Comparison of ENCODE assay signal across 29 cellular contexts in the genomic region with DNA sequence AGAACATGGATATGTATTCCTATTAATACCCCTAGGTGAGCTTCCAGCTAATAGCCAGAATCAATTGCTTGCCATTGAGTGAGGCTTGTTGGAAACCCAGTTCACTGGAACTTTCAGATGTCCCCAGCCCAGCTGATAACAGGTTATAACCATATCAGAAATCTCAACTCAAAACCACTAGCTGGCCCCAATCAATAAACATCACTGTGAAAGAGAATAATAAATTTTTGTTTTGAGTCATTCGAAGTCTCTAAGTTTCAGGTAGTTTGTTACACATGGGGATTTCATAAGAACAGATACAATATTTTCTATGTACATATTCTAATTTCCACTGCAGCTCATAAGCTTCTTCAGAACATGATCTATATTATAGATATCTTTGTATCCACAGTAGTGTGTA.
"Had no signal": no experiment of that assay in that cellular context is flagged by ENCODE, and none has a peak within 500 bp of the region (broad histone marks: within the 10 kb centered on the region; RNA-seq: fewer than 3 reads in every experiment).

No MANE protein-coding gene starts in this region.

- H3K27me3 ChIP-seq: stomach, suprapubic skin, testis, thyroid gland, tibial artery, tibial nerve, transverse colon, upper lobe of left lung, upper lobe of right lung, uterus, vagina had no signal

- H3K27me3 Mint-ChIP-seq: stimulated activated memory B cell treated with anti-CD40 and anti-IgM and Interleukin-4, amounts not matched to agents 10 μg/mL and 1 μg/mL and 100 μg/mL, for 72 hours; stimulated activated naive B cell treated with anti-CD40 and anti-IgM and Interleukin-4, amounts not matched to agents 10 μg/mL and 1 μg/mL and 100 μg/mL, for 72 hours; stimulated activated naive CD8-positive, alpha-beta T cell treated with anti-CD3 and anti-CD28 coated beads, Interleukin-15, amount 100 ng/mL, for 72 hours; stimulated activated naive CD8-positive, alpha-beta T cell treated with anti-CD3 and anti-CD28 coated beads, Interleukin-15, Interleukin-2, amounts not matched to agents 100 ng/mL and 50 ng/mL, for 24 hours; type B pancreatic cell had no signal

- DNase-seq: stimulated activated CD4-positive, alpha-beta T cell treated with anti-CD3 and anti-CD28 coated beads, Interleukin-2, amount 100 ng/mL, for 48 hours; stimulated activated CD4-positive, alpha-beta T cell treated with anti-CD3 and anti-CD28 coated beads, Interleukin-4, amount 100 ng/mL, for 1 hour; stimulated activated CD4-positive, alpha-beta T cell treated with anti-CD3 and anti-CD28 coated beads, Interleukin-4, amount 100 ng/mL, for 24 hours; stimulated activated CD4-positive, alpha-beta T cell treated with anti-CD3 and anti-CD28 coated beads, Interleukin-4, amount 100 ng/mL, for 4 hours; stimulated activated CD8-positive, alpha-beta memory T cell treated with anti-CD3 and anti-CD28 coated beads, Interleukin-4, amount 100 ng/mL, for 48 hours; stimulated activated naive B cell treated with anti-CD40 and anti-IgM and Interleukin-4, amounts not matched to agents 10 μg/mL and 1 μg/mL and 100 μg/mL, for 72 hours; stimulated activated naive CD4-positive, alpha-beta T cell; stimulated activated naive CD4-positive, alpha-beta T cell treated with Interleukin-2 at 50 U/mL for 16 hours; stimulated activated naive CD8-positive, alpha-beta T cell treated with anti-CD3 and anti-CD28 coated beads, Interleukin-15, amount 100 ng/mL, for 72 hours; stimulated activated naive CD8-positive, alpha-beta T cell treated with anti-CD3 and anti-CD28 coated beads, Interleukin-15, Interleukin-2, amounts not matched to agents 100 U/mL and 50 U/mL, for 24 hours; stomach; substantia nigra; thyroid gland; tibial artery; transverse colon; trophoblast cell; upper lobe of left lung; upper lobe of right lung; uterus had no signal

- H3K4me1 ChIP-seq: stomach, suprapubic skin, testis, thyroid gland, tibial artery, tibial nerve, transverse colon, upper lobe of left lung, upper lobe of right lung, uterus, vagina had no signal

- H3K27ac ChIP-seq: stomach, suprapubic skin, testis, thoracic aorta, thyroid gland, tibial artery, tibial nerve, transverse colon, upper lobe of left lung, upper lobe of right lung, uterus, vagina had no signal

- H3K4me1 Mint-ChIP-seq: stimulated activated effector memory CD8-positive, alpha-beta T cell treated with anti-CD3 and anti-CD28 coated beads, Interleukin-12 subunit alpha, Interleukin-12 subunit beta, amount 100 ng/mL, for 72 hours; stimulated activated memory B cell treated with anti-CD40 and anti-IgM and Interleukin-4, amounts not matched to agents 10 μg/mL and 1 μg/mL and 100 μg/mL, for 72 hours; stimulated activated naive B cell treated with anti-CD40 and anti-IgM and Interleukin-4, amounts not matched to agents 10 μg/mL and 1 μg/mL and 100 μg/mL, for 72 hours; stimulated activated naive CD8-positive, alpha-beta T cell treated with anti-CD3 and anti-CD28 coated beads, Interleukin-15, amount 100 ng/mL, for 72 hours had no signal

- H3K27ac Mint-ChIP-seq: stimulated activated effector memory CD8-positive, alpha-beta T cell treated with anti-CD3 and anti-CD28 coated beads, Interleukin-12 subunit alpha, Interleukin-12 subunit beta, amount 100 ng/mL, for 72 hours; stimulated activated memory B cell treated with anti-CD40 and anti-IgM and Interleukin-4, amounts not matched to agents 10 μg/mL and 1 μg/mL and 100 μg/mL, for 72 hours; stimulated activated naive B cell treated with anti-CD40 and anti-IgM and Interleukin-4, amounts not matched to agents 10 μg/mL and 1 μg/mL and 100 μg/mL, for 72 hours; stimulated activated naive CD8-positive, alpha-beta T cell treated with anti-CD3 and anti-CD28 coated beads, Interleukin-15, amount 100 ng/mL, for 72 hours; stimulated activated naive CD8-positive, alpha-beta T cell treated with anti-CD3 and anti-CD28 coated beads, Interleukin-15, Interleukin-2, amounts not matched to agents 100 ng/mL and 50 ng/mL, for 24 hours; type B pancreatic cell had no signal

- H3K4me3 ChIP-seq: stomach, suprapubic skin, testis, thoracic aorta, thyroid gland, tibial artery, tibial nerve, transverse colon, upper lobe of left lung, upper lobe of right lung, uterus, vagina had no signal

- FAIRE-seq: urothelium cell line had no signal

- H3K9me3 Mint-ChIP-seq: stimulated activated effector memory CD8-positive, alpha-beta T cell treated with anti-CD3 and anti-CD28 coated beads, Interleukin-12 subunit alpha, Interleukin-12 subunit beta, amount 100 ng/mL, for 72 hours; stimulated activated memory B cell treated with anti-CD40 and anti-IgM and Interleukin-4, amounts not matched to agents 10 μg/mL and 1 μg/mL and 100 μg/mL, for 72 hours; stimulated activated naive CD8-positive, alpha-beta T cell treated with anti-CD3 and anti-CD28 coated beads, Interleukin-15, Interleukin-2, amounts not matched to agents 100 ng/mL and 50 ng/mL, for 24 hours; type B pancreatic cell had no signal

- H3K4me3 Mint-ChIP-seq: stimulated activated effector memory CD8-positive, alpha-beta T cell treated with anti-CD3 and anti-CD28 coated beads, Interleukin-12 subunit alpha, Interleukin-12 subunit beta, amount 100 ng/mL, for 72 hours; stimulated activated memory B cell treated with anti-CD40 and anti-IgM and Interleukin-4, amounts not matched to agents 10 μg/mL and 1 μg/mL and 100 μg/mL, for 72 hours; stimulated activated naive B cell treated with anti-CD40 and anti-IgM and Interleukin-4, amounts not matched to agents 10 μg/mL and 1 μg/mL and 100 μg/mL, for 72 hours; stimulated activated naive CD8-positive, alpha-beta T cell treated with anti-CD3 and anti-CD28 coated beads, Interleukin-15, amount 100 ng/mL, for 72 hours; stimulated activated naive CD8-positive, alpha-beta T cell treated with anti-CD3 and anti-CD28 coated beads, Interleukin-15, Interleukin-2, amounts not matched to agents 100 ng/mL and 50 ng/mL, for 24 hours; type B pancreatic cell had no signal

- H3K36me3 ChIP-seq: stomach, suprapubic skin, thoracic aorta, thyroid gland, tibial artery, tibial nerve, transverse colon, upper lobe of left lung, upper lobe of right lung, uterus, vagina had no signal

- H3K9me3 ChIP-seq: stomach, suprapubic skin, testis, thoracic aorta, thyroid gland, tibial artery, tibial nerve, transverse colon, upper lobe of left lung, upper lobe of right lung, uterus, vagina had no signal

- H3K36me3 Mint-ChIP-seq: stimulated activated effector memory CD8-positive, alpha-beta T cell treated with anti-CD3 and anti-CD28 coated beads, Interleukin-12 subunit alpha, Interleukin-12 subunit beta, amount 100 ng/mL, for 72 hours; stimulated activated memory B cell treated with anti-CD40 and anti-IgM and Interleukin-4, amounts not matched to agents 10 μg/mL and 1 μg/mL and 100 μg/mL, for 72 hours; stimulated activated naive B cell treated with anti-CD40 and anti-IgM and Interleukin-4, amounts not matched to agents 10 μg/mL and 1 μg/mL and 100 μg/mL, for 72 hours; type B pancreatic cell had no signal

- ATAC-seq: stimulated activated effector memory CD8-positive, alpha-beta T cell treated with anti-CD3 and anti-CD28 coated beads, Interleukin-12 subunit alpha, Interleukin-12 subunit beta, amount 100 ng/mL, for 72 hours; stimulated activated memory B cell treated with anti-CD40 and anti-IgM and Interleukin-4, amounts not matched to agents 10 μg/mL and 1 μg/mL and 100 μg/mL, for 72 hours; stimulated activated naive B cell treated with anti-CD40 and anti-IgM and Interleukin-4, amounts not matched to agents 10 μg/mL and 1 μg/mL and 100 μg/mL, for 72 hours; stimulated activated naive CD8-positive, alpha-beta T cell treated with anti-CD3 and anti-CD28 coated beads, Interleukin-15, amount 100 ng/mL, for 72 hours; stimulated activated naive CD8-positive, alpha-beta T cell treated with anti-CD3 and anti-CD28 coated beads, Interleukin-15, Interleukin-2, amounts not matched to agents 100 U/mL and 50 U/mL, for 24 hours; upper lobe of right lung had no signal
